8 cellular contexts compared by ENCODE assay signal in the genomic region with DNA sequence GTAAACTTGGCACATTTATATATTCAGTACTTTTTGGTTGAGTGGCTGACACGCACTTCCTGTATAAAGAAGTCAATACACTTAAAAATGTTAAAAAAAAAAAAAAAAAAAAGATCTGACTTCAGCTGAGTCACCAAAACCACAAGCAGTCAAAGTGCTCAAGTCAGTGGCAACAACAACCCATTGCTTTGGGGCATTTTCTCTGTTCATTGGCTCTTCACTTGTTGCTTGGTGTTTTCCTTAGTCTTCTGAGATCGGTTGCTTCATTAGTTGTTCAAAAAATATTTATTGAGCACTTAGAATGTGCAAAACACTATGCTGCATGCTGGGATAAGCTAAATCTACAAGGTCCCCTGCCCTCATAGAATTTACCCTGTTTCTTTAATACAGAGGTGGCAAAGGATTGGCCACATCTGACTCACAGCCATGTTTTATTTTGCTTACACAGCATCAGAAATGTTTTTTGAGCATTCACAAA.
A peak's percentile ranks its signal among the peaks of the same experiment; 100 is the strongest.
DNase-seq lines count a peak whose midpoint lies in the region; ATAC-seq, FAIRE-seq and TF ChIP-seq lines count a peak whose summit lies in the region.

No MANE protein-coding gene starts in this region.

- no peaks in the 10 kb centered on the region for H3K27me3 Mint-ChIP-seq in stimulated activated naive CD8-positive, alpha-beta T cell treated with anti-CD3 and anti-CD28 coated beads, Interleukin-15, Interleukin-2, amounts not matched to agents 100 ng/mL and 50 ng/mL, for 24 hours

- no peaks in the 10 kb centered on the region for H4K20me1 ChIP-seq in PC-3 (ENCODE audit: low read length)

- DNase-seq in A549 (ENCODE audit: low read depth in 1 of 2, low spot score in 1 of 2) (peak; percentile 23 to 73), PC-3 (peak; percentile 80), kidney epithelial cell (ENCODE audit: low read depth) (peak; percentile 70), aorta (no peak)
- DNase-seq in activated naive CD4-positive, alpha-beta T cell treated with anti-CD3 and anti-CD28 coated beads, Interleukin-2, amount 50 U/mL, for 16 hours = peak; percentile 38

- H3K4me3 Mint-ChIP-seq in stimulated activated naive CD8-positive, alpha-beta T cell treated with anti-CD3 and anti-CD28 coated beads, Interleukin-15, Interleukin-2, amounts not matched to agents 100 ng/mL and 50 ng/mL, for 24 hours = peak overlapping the region; percentile 71

- H3K36me3 ChIP-seq in PC-3 (ENCODE audit: low read depth, low read length) = no peaks in the 10 kb centered on the region
- no peaks in the 10 kb centered on the region for H3K36me3 ChIP-seq in kidney epithelial cell (ENCODE audit: control insufficient read depth, insufficient read depth, low read length)
- H3K36me3 ChIP-seq in aorta (ENCODE audit: control insufficient read depth in 1 of 2, insufficient read depth in 2 of 2, low read length in 1 of 2) = no peaks in the 10 kb centered on the region

- H3K4me2 ChIP-seq in A549 (peak overlapping the region; percentile 72), PC-3 (ENCODE audit: low read length) (peak overlapping the region; percentile 88)

- H3K27ac Mint-ChIP-seq in stimulated activated naive CD8-positive, alpha-beta T cell treated with anti-CD3 and anti-CD28 coated beads, Interleukin-15, Interleukin-2, amounts not matched to agents 100 ng/mL and 50 ng/mL, for 24 hours = peak overlapping the region; percentile 82

- peak; percentile 89 to 91 for ATAC-seq in A549
- ATAC-seq in GM18519 (IDR thresholded peaks at IDR 0.05; ENCODE audit: low FRiP score, unreplicated experiment) = peak; percentile 68
- peak; percentile 70 for ATAC-seq in HG03025 (IDR thresholded peaks at IDR 0.05; ENCODE audit: low FRiP score, unreplicated experiment)
- peak; percentile 85 for ATAC-seq in PC-3
- no peak for ATAC-seq in aorta (ENCODE audit: low FRiP score)

- H3K4me3 ChIP-seq in A549 (no peak overlapping the region), PC-3 (ENCODE audit: low read length) (peak overlapping the region; percentile 54), kidney epithelial cell (ENCODE audit: low read depth, low read length) (no peak overlapping the region), aorta (ENCODE audit: low read length in 2 of 2) (no peak overlapping the region)

- intact Hi-C loops in PC-3 (cut with micrococcal nuclease) = loop anchor here (1.0 to 2.0 kb wide), 3 partner anchors 17 to 64 kb away; a partner anchor contains a TSS
- intact Hi-C loops in aorta (cut with DNase I) = loop anchor here in 1 of 2 donors (5.0 kb wide), 1 partner anchor 66 kb away; a partner anchor contains a TSS

- WGBS in A549 (ENCODE audit: missing lambda C conversion rate) = 4% methylated on average over 2 of the region's 2 CpGs
- WGBS in aorta, 2 donors = 43 to 55% methylated on average over 2 of the region's 2 CpGs

- BruUV-seq in PC-3 (replicated peaks; lab: Mats Ljungman, UMichigan) = no TSS peak

- POLR2A ChIA-PET in A549 (lab: Yijun Ruan, JAX) (no interaction called here), PC-3 (lab: Charles Lee; ENCODE audit: unreplicated experiment) (interaction anchor here (0.6 kb wide), 1 partner anchor 1235 kb away, joined by 16 read pairs; no protein-coding TSS in a partner anchor)

- H3K4me1 ChIP-seq in A549 = peaks cover 28% of the 10 kb centered on the region
- H3K4me1 ChIP-seq in PC-3 (ENCODE audit: insufficient read depth, low read length) = peaks cover 37% of the 10 kb centered on the region
- H3K4me1 ChIP-seq in aorta (ENCODE audit: control insufficient read depth in 1 of 2, insufficient read depth in 2 of 2, low read length in 2 of 2) = peaks cover 0 to 2% of the 10 kb centered on the region in 2 donors

- peak overlapping the region; percentile 13; the same call in 1 of the 2 replicates for H2AFZ ChIP-seq in PC-3 (ENCODE audit: low read length)

- no peaks in the 10 kb centered on the region for H3K9me2 ChIP-seq in PC-3 (replicated peaks; ENCODE audit: low read length)

- CTCF ChIA-PET in A549 (lab: Yijun Ruan, JAX) = no interaction called here
- CTCF ChIA-PET in PC-3 (lab: Charles Lee) = no interaction called here

- TF ChIP-seq CTCF in A549 (IDR thresholded peaks at IDR 0.05) (no peak), PC-3 (conservative IDR thresholded peaks at IDR 0.05; ENCODE audit: low read depth, low read length) (no peak), kidney epithelial cell (IDR thresholded peaks at IDR 0.05; ENCODE audit: insufficient read depth, low read length, poor library complexity, severe bottlenecking) (no peak)

- H3K9me3 ChIP-seq in A549 (no peaks in the 10 kb centered on the region), PC-3 (ENCODE audit: low read length) (no peaks in the 10 kb centered on the region), aorta (ENCODE audit: control insufficient read depth, low read length) (no peaks in the 10 kb centered on the region)

- no peak for TF ChIP-seq RAD21 in A549 (conservative IDR thresholded peaks at IDR 0.05 in 1 of 2, IDR thresholded peaks at IDR 0.05 in 1 of 2)

- peak overlapping the region; percentile 41 for H3K9ac ChIP-seq in PC-3 (ENCODE audit: low read length)

- peak overlapping the region; percentile 10 to 69; a peak in 4 of 6 replicates for H3K27ac ChIP-seq in A549
- peak overlapping the region; percentile 81 for H3K27ac ChIP-seq in PC-3 (ENCODE audit: low read length)
- no peak overlapping the region for H3K27ac ChIP-seq in aorta (ENCODE audit: low read depth in 1 of 2, low read length in 2 of 2)

- H3K27me3 ChIP-seq in PC-3 (ENCODE audit: low read length) = no peaks in the 10 kb centered on the region
- no peaks in the 10 kb centered on the region for H3K27me3 ChIP-seq in kidney epithelial cell (ENCODE audit: control insufficient read depth, insufficient read depth, low read length)
- H3K27me3 ChIP-seq in aorta (ENCODE audit: control insufficient read depth in 1 of 2, insufficient read depth in 2 of 2, low read length in 1 of 2) = no peaks in the 10 kb centered on the region

- no peak for TF ChIP-seq EP300 in A549 (IDR thresholded peaks at IDR 0.05)

- no peak for TF ChIP-seq POLR2A in A549 (IDR thresholded peaks at IDR 0.05; ENCODE audit: low read length)

- peak; percentile 86 for FAIRE-seq in A549 (lab: Jason Lieb, UNC)

- H3K9me3 Mint-ChIP-seq in stimulated activated naive CD8-positive, alpha-beta T cell treated with anti-CD3 and anti-CD28 coated beads, Interleukin-15, Interleukin-2, amounts not matched to agents 100 ng/mL and 50 ng/mL, for 24 hours = no peaks in the 10 kb centered on the region

- no peaks in the 10 kb centered on the region for H3F3A ChIP-seq in PC-3 (ENCODE audit: low read length, unreplicated experiment)

- peaks cover 57% of the 10 kb centered on the region for H3K79me2 ChIP-seq in PC-3 (ENCODE audit: low read length)

- H3K4me1 Mint-ChIP-seq in stimulated activated naive CD8-positive, alpha-beta T cell treated with anti-CD3 and anti-CD28 coated beads, Interleukin-15, Interleukin-2, amounts not matched to agents 100 ng/mL and 50 ng/mL, for 24 hours (ENCODE audit: low read depth) = peaks cover 73% of the 10 kb centered on the region

- H3K36me3 Mint-ChIP-seq in stimulated activated naive CD8-positive, alpha-beta T cell treated with anti-CD3 and anti-CD28 coated beads, Interleukin-15, Interleukin-2, amounts not matched to agents 100 ng/mL and 50 ng/mL, for 24 hours (ENCODE audit: low read depth) = no peaks in the 10 kb centered on the region

TF ChIP-seq in A549, 52 proteins besides CTCF, POLR2A, EP300 and RAD21:
- TF ChIP-seq PHF8 (IDR thresholded peaks at IDR 0.05; ENCODE audit: borderline replicate concordance, low read depth) (no peak), FOSL2 (IDR thresholded peaks at IDR 0.05) (peak; percentile 33; the same call in 1 of the 2 replicates), FOSL2 (CRISPR knock-in tag; IDR thresholded peaks at IDR 0.05) (peak; percentile 32; the same call in 1 of the 2 replicates), MAFK (IDR thresholded peaks at IDR 0.05; ENCODE audit: partially characterized antibody) (peak; percentile 78)

Comparison
In these comparisons a context has a peak if more than half of its experiments do, and no peak if none do; other contexts are left out.
1. DNase-seq: peak in A549 (2 of 2), PC-3 (single experiment), activated naive CD4-positive, alpha-beta T cell treated with anti-CD3 and anti-CD28 coated beads, Interleukin-2, amount 50 U/mL, for 16 hours (single experiment) and kidney epithelial cell (single experiment); none in aorta (0 of 2).
2. H3K27ac ChIP-seq: peak in A549 (2 of 2) and PC-3 (single experiment); none in aorta (0 of 2).